Comparison of ENCODE assay signal across 17 cellular contexts in genomic region chr2:177636672-177637071, GRCh38.
"Had no signal": no experiment of that assay in that cellular context is flagged by ENCODE, and none has a peak within 500 bp of the region (broad histone marks: within the 10 kb centered on the region; RNA-seq: fewer than 3 reads in every experiment).

No MANE protein-coding gene starts in this region.

- H3K4me3 ChIP-seq: heart left ventricle, lung, neural progenitor cell, pancreas, thyroid gland, uterus had no signal

- H3K9me3 Mint-ChIP-seq: neural progenitor cell; stimulated activated effector memory CD8-positive, alpha-beta T cell treated with anti-CD3 and anti-CD28 coated beads, Interleukin-12 subunit alpha, Interleukin-12 subunit beta, amount 100 ng/mL, for 72 hours had no signal

- H2AFZ ChIP-seq: neural progenitor cell had no signal

- ATAC-seq: heart left ventricle; pancreas; stimulated activated effector memory CD8-positive, alpha-beta T cell treated with anti-CD3 and anti-CD28 coated beads, Interleukin-12 subunit alpha, Interleukin-12 subunit beta, amount 100 ng/mL, for 72 hours had no signal

- H3K9me3 ChIP-seq: heart left ventricle, pancreas, thyroid gland, uterus had no signal

- H3K4me1 Mint-ChIP-seq: stimulated activated effector memory CD8-positive, alpha-beta T cell treated with anti-CD3 and anti-CD28 coated beads, Interleukin-12 subunit alpha, Interleukin-12 subunit beta, amount 100 ng/mL, for 72 hours had no signal

- FAIRE-seq: frontal cortex, pancreas had no signal

- H3K4me3 Mint-ChIP-seq: neural progenitor cell; stimulated activated effector memory CD8-positive, alpha-beta T cell treated with anti-CD3 and anti-CD28 coated beads, Interleukin-12 subunit alpha, Interleukin-12 subunit beta, amount 100 ng/mL, for 72 hours had no signal

- H3K36me3 Mint-ChIP-seq: neural progenitor cell; stimulated activated effector memory CD8-positive, alpha-beta T cell treated with anti-CD3 and anti-CD28 coated beads, Interleukin-12 subunit alpha, Interleukin-12 subunit beta, amount 100 ng/mL, for 72 hours had no signal

- DNase-seq: activated CD4-positive, CD25-positive, alpha-beta regulatory T cell treated with anti-CD3 and anti-CD28 coated beads, Interleukin-2, amount 50 U/mL, for 72 hours; activated naive CD4-positive, alpha-beta T cell; activated T-cell treated with anti-CD3 and anti-CD28 coated beads for 4 hours; anterior cingulate cortex; cortex of kidney; effector CD4-positive, alpha-beta T cell; heart left ventricle; left colon; midbrain; pancreas; stimulated activated CD4-positive, alpha-beta T cell treated with anti-CD3 and anti-CD28 coated beads, Interleukin-1b, Interleukin-23, amount 100 ng/mL, for 48 hours; thyroid gland; uterus had no signal

- H3K36me3 ChIP-seq: heart left ventricle, neural progenitor cell, pancreas, thyroid gland, uterus had no signal

- H3K9ac ChIP-seq: neural progenitor cell had no signal

- H3K4me2 ChIP-seq: neural progenitor cell had no signal

- H3K27me3 ChIP-seq: heart left ventricle, neural progenitor cell, pancreas, thyroid gland, uterus had no signal

- H3K4me1 ChIP-seq: thyroid gland, uterus had no signal

- H3K27ac ChIP-seq: heart left ventricle, neural progenitor cell, pancreas, thyroid gland, uterus had no signal

- H3K27ac Mint-ChIP-seq: neural progenitor cell; stimulated activated effector memory CD8-positive, alpha-beta T cell treated with anti-CD3 and anti-CD28 coated beads, Interleukin-12 subunit alpha, Interleukin-12 subunit beta, amount 100 ng/mL, for 72 hours had no signal
